8 cellular contexts compared by ENCODE assay signal in genomic region chr17:47841488-47842308, GRCh38. TPM values are rescaled to one million over a fixed set of nuclear protein-coding genes. Genes with fewer than 3 reads are reported as not detected.
DNase-seq lines count a peak whose midpoint lies in the region; ATAC-seq, FAIRE-seq and TF ChIP-seq lines count a peak whose summit lies in the region.

No MANE protein-coding gene starts in this region.

- ATAC-seq in HG02852 (IDR thresholded peaks at IDR 0.05; ENCODE audit: unreplicated experiment): no peak

- peaks cover 54% of the 10 kb centered on the region for H3K4me1 ChIP-seq in BLaER1

- FAIRE-seq in H54 (lab: Jason Lieb, UNC): no peak

- H3K27me3 ChIP-seq in BLaER1 (peaks cover 30% of the 10 kb centered on the region), MG63 (no peaks in the 10 kb centered on the region; the same call in 1 of the 2 replicates), neural cell (ENCODE audit: insufficient read depth, low read depth, low read length) (peaks cover 24% of the 10 kb centered on the region)

- DNase-seq in MG63 (no peak), H54 (ENCODE audit: insufficient read length, low spot score) (no peak), kidney tubule cell (ENCODE audit: low spot score) (no peak), GOT3 (lab: John Stamatoyannopoulos, UW) (no peak)

- no peak for TF ChIP-seq RAD21 in neural cell (conservative IDR thresholded peaks at IDR 0.05)

- peak overlapping the region; percentile 86 for H3K4me2 ChIP-seq in BLaER1
- no peak overlapping the region for H3K4me2 ChIP-seq in neural cell (ENCODE audit: low read length)

- no peak for TF ChIP-seq POLR2A in H54 (IDR thresholded peaks at IDR 0.05; ENCODE audit: low read depth, low read length)

- H4K20me1 ChIP-seq in BLaER1: peaks cover 8% of the 10 kb centered on the region; the same call in 1 of the 2 replicates
- no peaks in the 10 kb centered on the region for H4K20me1 ChIP-seq in neural cell (ENCODE audit: insufficient read depth)

- H3K36me3 ChIP-seq in BLaER1 (peaks cover 29% of the 10 kb centered on the region), MG63 (no peaks in the 10 kb centered on the region; the same call in 1 of the 2 replicates), neural cell (ENCODE audit: insufficient read depth, low read length) (no peaks in the 10 kb centered on the region)

- no peaks in the 10 kb centered on the region for H3K9me2 ChIP-seq in neural cell (ENCODE audit: insufficient read depth, low read length)

- peak overlapping the region; percentile 84 for H3K9ac ChIP-seq in BLaER1
- peak overlapping the region; percentile 80 for H3K9ac ChIP-seq in neural cell (ENCODE audit: low read length)

- TF ChIP-seq EP300 in neural cell (conservative IDR thresholded peaks at IDR 0.05; ENCODE audit: poor library complexity, severe bottlenecking): no peak

- no peaks in the 10 kb centered on the region for H3F3A ChIP-seq in neural cell (ENCODE audit: insufficient read depth, low read length, poor library complexity, severe bottlenecking)

- H3K79me2 ChIP-seq in neural cell (replicated peaks; ENCODE audit: insufficient read depth, low read length): no peaks in the 10 kb centered on the region

- peak overlapping the region; percentile 83 for H3K4me3 ChIP-seq in BLaER1
- H3K4me3 ChIP-seq in MG63: peak overlapping the region; percentile 70
- H3K4me3 ChIP-seq in neural cell (ENCODE audit: low read length): peak overlapping the region; percentile 81

- H3K27ac ChIP-seq in BLaER1 (peak overlapping the region; percentile 79), cingulate gyrus (ENCODE audit: low read depth, low read length) (peak overlapping the region; percentile 54), neural cell (ENCODE audit: low read length) (no peak overlapping the region)

- no peak for TF ChIP-seq CTCF in neural cell (IDR thresholded peaks at IDR 0.05; ENCODE audit: poor library complexity, severe bottlenecking)

- no peaks in the 10 kb centered on the region for H3K9me3 ChIP-seq in BLaER1
- no peaks in the 10 kb centered on the region for H3K9me3 ChIP-seq in MG63
- H3K9me3 ChIP-seq in neural cell (ENCODE audit: low read length): no peaks in the 10 kb centered on the region

- peak overlapping the region; percentile 84 for H2AFZ ChIP-seq in neural cell (ENCODE audit: low read depth, low read length)

TF ChIP-seq in neural cell, 6 proteins besides CTCF, POLR2A, EP300 and RAD21:
- no peak for TF ChIP-seq POLR2AphosphoS5 (IDR thresholded peaks at IDR 0.05)
- TF ChIP-seq EZH2 (IDR thresholded peaks at IDR 0.05; ENCODE audit: borderline replicate concordance, insufficient read depth, low read length, poor library complexity, severe bottlenecking): no peak
- TF ChIP-seq SMC3 (conservative IDR thresholded peaks at IDR 0.05; ENCODE audit: poor library complexity): no peak
- TF ChIP-seq REST (IDR thresholded peaks at IDR 0.05; ENCODE audit: borderline replicate concordance): no peak
- no peak for TF ChIP-seq TAF1 (IDR thresholded peaks at IDR 0.05; ENCODE audit: low read depth)

RNA-seq across cellular contexts. Expression of gene SCRN2, which starts 0.6 kb away (rescaled TPM):
- total RNA-seq in MG63 (2014; rRNA removed; shearing (Covaris generic); ENCODE audit: low replicate concordance): 41.8 and 45.0 TPM in 2 replicates
- polyA plus RNA-seq in neural cell: 94.0 and 104 TPM in 2 replicates
- polyA minus RNA-seq in neural cell: 35.3 and 36.0 TPM in 2 replicates

RNA-seq across cellular contexts. Expression of gene SP6, which starts 9.3 kb away (rescaled TPM):
- not detected in 2 replicates for total RNA-seq in MG63 (2014; rRNA removed; shearing (Covaris generic); ENCODE audit: low replicate concordance)
- 0.42 and 0.44 TPM in 2 replicates for polyA plus RNA-seq in neural cell
- polyA minus RNA-seq in neural cell: 0.73 and 1.0 TPM in 2 replicates

RNA-seq across cellular contexts. Expression of gene LRRC46, which starts 10.2 kb away (rescaled TPM):
- total RNA-seq in MG63 (2014; rRNA removed; shearing (Covaris generic); ENCODE audit: low replicate concordance): not detected in 2 replicates
- 0.12 and 0.56 TPM in 2 replicates for polyA plus RNA-seq in neural cell
- not detected in 2 replicates for polyA minus RNA-seq in neural cell

RNA-seq across cellular contexts. Expression of gene MRPL10, which starts 10.4 kb away (rescaled TPM):
- total RNA-seq in MG63 (2014; rRNA removed; shearing (Covaris generic); ENCODE audit: low replicate concordance): 62.6 and 63.0 TPM in 2 replicates
- 33.8 and 34.2 TPM in 2 replicates for polyA plus RNA-seq in neural cell
- 20.0 and 24.3 TPM in 2 replicates for polyA minus RNA-seq in neural cell

RNA-seq across cellular contexts. Expression of gene OSBPL7, which starts 20.1 kb away (rescaled TPM):
- total RNA-seq in MG63 (2014; rRNA removed; shearing (Covaris generic); ENCODE audit: low replicate concordance): 3.6 and 11.4 TPM in 2 replicates
- polyA plus RNA-seq in neural cell: 10.0 and 11.4 TPM in 2 replicates
- 10.4 and 13.1 TPM in 2 replicates for polyA minus RNA-seq in neural cell
